Comparison of ENCODE assay signal across 8 cellular contexts in the genomic region with DNA sequence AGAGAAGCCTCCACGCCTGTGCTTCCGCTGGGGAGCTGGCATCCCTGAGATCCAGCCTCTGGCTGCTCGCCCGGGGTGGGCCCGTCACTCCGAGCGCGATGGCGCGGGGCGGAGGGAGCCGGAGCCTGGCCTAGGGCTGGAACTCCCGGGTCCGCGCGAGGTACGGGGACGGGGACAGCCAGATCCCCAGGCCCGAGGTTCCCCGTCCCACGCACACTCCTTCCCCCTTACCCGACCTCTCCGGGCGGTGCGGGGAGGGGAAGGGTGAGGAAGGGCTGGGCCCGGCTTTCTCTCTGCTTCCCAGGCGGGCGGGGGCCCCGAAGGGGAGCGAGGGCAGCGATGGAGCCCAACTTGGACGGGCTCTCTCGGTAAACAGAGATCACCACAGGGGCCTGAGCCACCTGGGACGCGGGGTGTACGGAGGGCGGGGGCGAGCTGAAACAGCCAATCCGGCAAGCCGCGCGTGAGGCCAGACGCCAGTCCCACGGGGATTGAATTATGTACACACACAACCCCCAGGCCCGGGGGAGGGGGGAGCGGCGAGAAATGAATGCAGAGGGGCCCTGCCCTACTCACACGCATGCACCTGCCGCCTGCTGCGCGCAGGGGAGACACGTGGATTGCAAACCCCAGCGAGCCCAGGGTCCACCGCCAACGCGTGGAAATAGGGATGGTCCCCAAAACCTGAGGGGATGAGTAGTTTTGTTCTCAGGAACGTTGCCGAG. TPM values are rescaled to one million over a fixed set of nuclear protein-coding genes. Genes with fewer than 3 reads are reported as not detected.
A peak's percentile ranks its signal among the peaks of the same experiment; 100 is the strongest.
DNase-seq lines count a peak whose midpoint lies in the region; ATAC-seq and TF ChIP-seq lines count a peak whose summit lies in the region.

A gene with protein sequence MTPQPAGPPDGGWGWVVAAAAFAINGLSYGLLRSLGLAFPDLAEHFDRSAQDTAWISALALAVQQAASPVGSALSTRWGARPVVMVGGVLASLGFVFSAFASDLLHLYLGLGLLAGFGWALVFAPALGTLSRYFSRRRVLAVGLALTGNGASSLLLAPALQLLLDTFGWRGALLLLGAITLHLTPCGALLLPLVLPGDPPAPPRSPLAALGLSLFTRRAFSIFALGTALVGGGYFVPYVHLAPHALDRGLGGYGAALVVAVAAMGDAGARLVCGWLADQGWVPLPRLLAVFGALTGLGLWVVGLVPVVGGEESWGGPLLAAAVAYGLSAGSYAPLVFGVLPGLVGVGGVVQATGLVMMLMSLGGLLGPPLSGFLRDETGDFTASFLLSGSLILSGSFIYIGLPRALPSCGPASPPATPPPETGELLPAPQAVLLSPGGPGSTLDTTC (minus strand): TSS at position 549 of the 725 bp plus-strand sequence. CDS start 579 bp downstream, outside the sequence.

- H2BK5ac ChIP-seq in mesenchymal stem cell (ENCODE audit: low read depth, low read length, poor library complexity, severe bottlenecking) = no peak within 1 kb of the TSS

- TF ChIP-seq CTCF in coronary artery (IDR thresholded peaks at IDR 0.05) (no peak), testis (IDR thresholded peaks at IDR 0.05) (no peak)

- peak within 1 kb of the TSS in 1 of 2 experiments; percentile 34 for H3K23ac ChIP-seq in mesenchymal stem cell (ENCODE audit: low read length in 2 of 2)

- peak within 1 kb of the TSS; percentile 87 for H2AFZ ChIP-seq in mesenchymal stem cell (ENCODE audit: low read depth, low read length)

- H3K27ac ChIP-seq in coronary artery (peak within 1 kb of the TSS in 1 of 2 donors; percentile 5), mesenchymal stem cell (ENCODE audit: low read length, poor library complexity, severe bottlenecking) (no peak within 1 kb of the TSS), testis (no peak within 1 kb of the TSS)

- peak within 1 kb of the TSS; percentile 84 for H2BK15ac ChIP-seq in mesenchymal stem cell (ENCODE audit: low read depth, poor library complexity, severe bottlenecking)

- H3K4me2 ChIP-seq in mesenchymal stem cell (ENCODE audit: low read length, poor library complexity, severe bottlenecking) = peak within 1 kb of the TSS; percentile 92

- no peak for ATAC-seq in GM18858 (IDR thresholded peaks at IDR 0.05; ENCODE audit: unreplicated experiment)

- no peak for TF ChIP-seq POLR2A in testis (IDR thresholded peaks at IDR 0.05)

- 8% methylated on average over 42 of the region's 58 CpGs for WGBS in mesenchymal stem cell
- 2 to 7% methylated on average over 25 to 58 of the region's 58 CpGs for whole genome bisulfite sequencing in testis, 2 donors

- no peak within 1 kb of the TSS for H2BK120ac ChIP-seq in mesenchymal stem cell (ENCODE audit: low read depth, low read length)

- H3K36me3 ChIP-seq in mesenchymal stem cell (ENCODE audit: control insufficient read depth in 1 of 2, insufficient read depth in 2 of 2, low read depth in 1 of 2, low read length in 2 of 2) (no peaks in the 10 kb centered on the region), testis (ENCODE audit: low read depth, missing control alignments) (no peaks in the 10 kb centered on the region)

- H3K4me1 ChIP-seq in mesenchymal stem cell (ENCODE audit: control insufficient read depth, insufficient read depth, low read depth, low read length) = peaks cover 37% of the 10 kb centered on the region
- H3K4me1 ChIP-seq in testis = peaks cover 33% of the 10 kb centered on the region

- intact Hi-C loops in testis (cut with DNase I; ENCODE audit: low total_unique reads) = no loop called here

- peak within 1 kb of the TSS; percentile 92 for H4K8ac ChIP-seq in mesenchymal stem cell (ENCODE audit: low read length)

- no peaks in the 10 kb centered on the region for H3K79me1 ChIP-seq in mesenchymal stem cell (replicated peaks; ENCODE audit: low read length, poor library complexity, severe bottlenecking)

- H3K9me3 ChIP-seq in mesenchymal stem cell (ENCODE audit: control insufficient read depth, low read length) (no peaks in the 10 kb centered on the region), testis (no peaks in the 10 kb centered on the region)

- DNase-seq in NCI-H187 (lab: John Stamatoyannopoulos, UW) = peak; percentile 44 to 59
- no peak for DNase-seq in NCI-H187 treated with DMSO at 0.1 percent for 48 hours (lab: John Stamatoyannopoulos, UW)
- DNase-seq in SHP77 (lab: John Stamatoyannopoulos, UW) = peak; percentile 77 to 86
- DNase-seq in coronary artery (ENCODE audit: low spot score) = no peak
- no peak for DNase-seq in mesenchymal stem cell
- peak; percentile 54 for DNase-seq in testis
- DNase-seq in putamen (ENCODE audit: low spot score) = no peak

- H3K18ac ChIP-seq in mesenchymal stem cell (ENCODE audit: low read depth in 1 of 2, low read length in 2 of 2) = peak within 1 kb of the TSS; percentile 75 to 88

- no peak within 1 kb of the TSS for H2AK5ac ChIP-seq in mesenchymal stem cell (ENCODE audit: low read length, severe bottlenecking)

- H3K27me3 ChIP-seq in mesenchymal stem cell (ENCODE audit: control insufficient read depth in 1 of 2, insufficient read depth in 1 of 2, low read length in 2 of 2) (peaks cover 46 to 56% of the 10 kb centered on the region in 2 experiments), testis (no peaks in the 10 kb centered on the region)

- peak within 1 kb of the TSS in 1 of 2 experiments; percentile 90 for H2BK12ac ChIP-seq in mesenchymal stem cell (ENCODE audit: low read length in 2 of 2)

- H4K91ac ChIP-seq in mesenchymal stem cell (ENCODE audit: low read length) = peak within 1 kb of the TSS; percentile 92

- H3K4me3 ChIP-seq in coronary artery = peak within 1 kb of the TSS; percentile 72
- H3K4me3 ChIP-seq in mesenchymal stem cell (ENCODE audit: insufficient read depth in 1 of 2, low read depth in 1 of 2, low read length in 2 of 2) = peak within 1 kb of the TSS; percentile 37 to 68
- H3K4me3 ChIP-seq in testis = peak within 1 kb of the TSS; percentile 34 to 59

- H3K9ac ChIP-seq in mesenchymal stem cell (ENCODE audit: low read length) = peak within 1 kb of the TSS; percentile 68

- H3K14ac ChIP-seq in mesenchymal stem cell (ENCODE audit: low read length in 2 of 2) = peak within 1 kb of the TSS in 1 of 2 experiments; percentile 85

- peak within 1 kb of the TSS; percentile 1 to 60 for H3K4ac ChIP-seq in mesenchymal stem cell (ENCODE audit: low read depth in 1 of 2, low read length in 2 of 2)

RNA-seq across cellular contexts. Expression of the gene that starts here (rescaled TPM):
- polyA plus RNA-seq in mesenchymal stem cell (2013, experiment 1 of 2) = 0.21 TPM
- 0.30 TPM for polyA plus RNA-seq in mesenchymal stem cell (2013, experiment 2 of 2)
- total RNA-seq in testis = 1 to 10 TPM in 1 of 2 donors, under 1 TPM in 1; 0.55 to 2.0 TPM
- polyA plus RNA-seq in testis (ENCODE audit: insufficient read depth, low read depth, low replicate concordance) = 3.0 TPM

Comparison
In these comparisons a context has a peak if more than half of its experiments do, and no peak if none do; other contexts are left out.
1. DNase-seq: peak in NCI-H187 (2 of 2), SHP77 (2 of 2) and testis (single experiment); none in NCI-H187 treated with DMSO at 0.1 percent for 48 hours (single experiment), coronary artery (single experiment), mesenchymal stem cell (single experiment) and putamen (single experiment).
2. Peak in every context shown above with its lines, with median percentiles within 50 percentile points of each other: H3K4me3 ChIP-seq.